15 cellular contexts compared by ENCODE assay signal in genomic region chr5:140130949-140131733, GRCh38. TPM values are rescaled to one million over a fixed set of nuclear protein-coding genes. Genes with fewer than 3 reads are reported as not detected.
DNase-seq lines count a peak whose midpoint lies in the region; ATAC-seq and TF ChIP-seq lines count a peak whose summit lies in the region.
"Had no signal": no experiment of that assay in that cellular context is flagged by ENCODE, and none has a peak within 500 bp of the region (broad histone marks: within the 10 kb centered on the region; RNA-seq: fewer than 3 reads in every experiment).

No MANE protein-coding gene starts in this region.

- TF ChIP-seq POLR2A in stomach (IDR thresholded peaks at IDR 0.05): no peak

- DNase-seq in ELR (ENCODE audit: low read depth) (peak; percentile 45), Panc1 (ENCODE audit: low read depth, low spot score) (no peak), epithelial cell of prostate (ENCODE audit: low read depth, low spot score) (no peak), stomach (no peak), amniotic stem cell (lab: John Stamatoyannopoulos, UW) (no peak)
- DNase-seq: KG1; NCI-H2081; SHP77 treated with DMSO at 0.1 percent for 48 hours; stimulated activated CD4-positive, alpha-beta T cell treated with anti-CD3 and anti-CD28 coated beads, Interleukin-2, amount 100 ng/mL, for 24 hours had no signal

- TF ChIP-seq CTCF in Panc1 (IDR thresholded peaks at IDR 0.05) (no peak), stomach (IDR thresholded peaks at IDR 0.05) (no peak)

- H3K4me3 ChIP-seq in ACC112 (ENCODE audit: low read depth, low read length) (peak overlapping the region; percentile 47), Panc1 (ENCODE audit: low read depth in 2 of 2, low read length in 2 of 2) (no peak overlapping the region), stomach (no peak overlapping the region)
- H3K4me3 ChIP-seq: gastroesophageal sphincter, pancreas, vagina had no signal

- intact Hi-C loops in Panc1 (cut with micrococcal nuclease; ENCODE audit: unreplicated experiment): no loop called here
- intact Hi-C loops in stomach (cut with DNase I; ENCODE audit: low total_unique reads): no loop called here

- no peak for TF ChIP-seq EP300 in stomach (IDR thresholded peaks at IDR 0.05)

- POLR2A ChIA-PET in Panc1 (lab: Charles Lee): no interaction called here

- ATAC-seq in Panc1 (0 out of 2 replicates have a peak, but pooled peaks have one; percentile 43), HG03097 (IDR thresholded peaks at IDR 0.05; ENCODE audit: low FRiP score, unreplicated experiment) (no peak)
- ATAC-seq: gastroesophageal sphincter had no signal

- peaks cover 23% of the 10 kb centered on the region for H3K79me2 ChIP-seq in ACC112 (ENCODE audit: control insufficient read depth, insufficient read depth, low read length, unreplicated experiment)

- H3K27ac ChIP-seq in ACC112 (ENCODE audit: low read depth, low read length): peak overlapping the region; percentile 57
- H3K27ac ChIP-seq in Panc1 (ENCODE audit: low read length): no peak overlapping the region
- peak overlapping the region; percentile 72 for H3K27ac ChIP-seq in epithelial cell of prostate
- H3K27ac ChIP-seq in stomach: no peak overlapping the region
- H3K27ac ChIP-seq: brain microvascular endothelial cell, gastroesophageal sphincter, pancreas, vagina had no signal

- no TSS peak for BruUV-seq in Panc1 (replicated peaks; lab: Mats Ljungman, UMichigan)

- in situ Hi-C loops in Panc1 (cut with HindIII; ENCODE audit: low pct_unique_long_range_greater_than_20kb, low sequenced_read_pairs): no loop called here

- H3K36me3 ChIP-seq in ACC112 (ENCODE audit: insufficient read depth, low read length): no peaks in the 10 kb centered on the region
- no peaks in the 10 kb centered on the region; the same call in 1 of the 2 replicates for H3K36me3 ChIP-seq in Panc1 (ENCODE audit: control insufficient read depth, insufficient read depth, low read length)
- no peaks in the 10 kb centered on the region for H3K36me3 ChIP-seq in stomach
- H3K36me3 ChIP-seq: brain microvascular endothelial cell, gastroesophageal sphincter, pancreas, vagina had no signal

- H3K4me1 ChIP-seq in ACC112 (ENCODE audit: control insufficient read depth, insufficient read depth, low read length, unreplicated experiment): peaks cover 17% of the 10 kb centered on the region
- H3K4me1 ChIP-seq in Panc1 (ENCODE audit: control insufficient read depth, insufficient read depth, low read length): peaks cover 21% of the 10 kb centered on the region
- H3K4me1 ChIP-seq in stomach: peaks cover 6 to 31% (median 30%) of the 10 kb centered on the region in 4 donors

- no peaks in the 10 kb centered on the region for H3K9me3 ChIP-seq in Panc1 (ENCODE audit: control insufficient read depth, insufficient read depth, low read depth, low read length)
- no peaks in the 10 kb centered on the region for H3K9me3 ChIP-seq in stomach
- H3K9me3 ChIP-seq: gastroesophageal sphincter, pancreas, vagina had no signal

- 44 to 61% (median 52%) methylated on average over 5 of the region's 5 CpGs for WGBS in stomach, 5 donors

- CTCF ChIA-PET in Panc1 (lab: Charles Lee): no interaction called here

- H3K27me3 ChIP-seq in ACC112 (ENCODE audit: insufficient read depth, low read length) (no peaks in the 10 kb centered on the region), Panc1 (ENCODE audit: control insufficient read depth, insufficient read depth, low read length) (no peaks in the 10 kb centered on the region), stomach (no peaks in the 10 kb centered on the region)
- H3K27me3 ChIP-seq: brain microvascular endothelial cell, gastroesophageal sphincter, pancreas, vagina had no signal

- peak overlapping the region; percentile 19 for H2AFZ ChIP-seq in ACC112 (ENCODE audit: low read length, unreplicated experiment)

RNA-seq across cellular contexts. Expression of gene IGIP, which starts 5.4 kb away (rescaled TPM):
- total RNA-seq in Panc1 (2021; ENCODE audit: unreplicated experiment) (7.7 TPM), stomach (10 to 100 TPM in 3 of 5 donors, 1 to 10 TPM in 2; 1.8 to 29.5 (median 14.3) TPM)
- polyA plus RNA-seq in Panc1 (2012; ENCODE audit: insufficient read length): 3.6 TPM
- polyA plus RNA-seq in stomach: 1 to 10 TPM; 4.6 to 6.6 (median 6.1) TPM

RNA-seq across cellular contexts. Expression of gene PURA, which starts 17.2 kb away (rescaled TPM):
- total RNA-seq in Panc1 (2021; ENCODE audit: unreplicated experiment) (16.9 TPM), stomach (10 to 100 TPM; 12.5 to 30.8 (median 28.7) TPM)
- polyA plus RNA-seq in Panc1 (2012; ENCODE audit: insufficient read length): 32.8 TPM
- 1 to 10 TPM; 3.3 to 4.8 (median 4.6) TPM for polyA plus RNA-seq in stomach

RNA-seq across cellular contexts. Expression of gene CYSTM1, which starts 43.8 kb away (rescaled TPM):
- total RNA-seq in Panc1 (2021; ENCODE audit: unreplicated experiment): 126 TPM
- polyA plus RNA-seq in Panc1 (2012; ENCODE audit: insufficient read length): 185 TPM
- 1,000 to 10,000 TPM in 1 of 5 donors, 100 to 1,000 TPM in 3, 10 to 100 TPM in 1; 23.2 to 1,029 (median 220) TPM for total RNA-seq in stomach
- polyA plus RNA-seq in stomach: 1,000 to 10,000 TPM in 2 of 3 donors, 100 to 1,000 TPM in 1; 378 to 3,028 (median 2,014) TPM

Comparison
In these comparisons a context has a peak if more than half of its experiments do, and no peak if none do; other contexts are left out.
1. H3K27ac ChIP-seq: peak in ACC112 (single experiment) and epithelial cell of prostate (single experiment); none in Panc1 (single experiment) and stomach (0 of 5).